ENCODE assay signal across 8 cellular contexts in genomic region chr15:84981711-84982300, GRCh38. TPM values are rescaled to one million over a fixed set of nuclear protein-coding genes. Genes with fewer than 3 reads are reported as not detected.
A peak's percentile ranks its signal among the peaks of the same experiment; 100 is the strongest.
DNase-seq lines count a peak whose midpoint lies in the region; ATAC-seq and TF ChIP-seq lines count a peak whose summit lies in the region.

Gene PDE8A (plus strand): TSS chr15:84981856. CDS start chr15:84982163, 307 bp downstream.

- ATAC-seq in CD8-positive, alpha-beta T cell: peak; percentile 5
- peak; percentile 18 for ATAC-seq in HG03196 (IDR thresholded peaks at IDR 0.05; ENCODE audit: unreplicated experiment)

- no peaks in the 10 kb centered on the region for H3K9me3 Mint-ChIP-seq in CD8-positive, alpha-beta T cell

- peak within 1 kb of the TSS; percentile 95 for H3K4me3 Mint-ChIP-seq in CD8-positive, alpha-beta T cell

- peaks cover 19% of the 10 kb centered on the region for H3K4me1 ChIP-seq in CD8-positive, alpha-beta T cell (ENCODE audit: insufficient read depth, low read length)

- CTCF ChIA-PET in CD8-positive, alpha-beta T cell (lab: Charles Lee): interaction anchor here (1.5 to 2.3 kb wide), 2 partner anchors 12 to 63 kb away, joined by 4 to 6 read pairs; no protein-coding TSS in a partner anchor

- TF ChIP-seq CTCF in CD8-positive, alpha-beta T cell (IDR thresholded peaks at IDR 0.05): no peak

- DNase-seq in CD8-positive, alpha-beta T cell: peak; percentile 12 to 71 (median 52)
- DNase-seq in central memory CD4-positive, alpha-beta T cell: peak; percentile 70
- DNase-seq in stimulated activated CD8-positive, alpha-beta memory T cell treated with anti-CD3 and anti-CD28 coated beads, Interleukin-2, amount 100 ng/mL, for 1 hour (ENCODE audit: low read depth in 2 of 2): peak; percentile 16 to 30
- no peak for DNase-seq in midbrain (lab: John Stamatoyannopoulos, UW)

- H3K27me3 Mint-ChIP-seq in CD8-positive, alpha-beta T cell (ENCODE audit: low read depth): no peaks in the 10 kb centered on the region

- POLR2A ChIA-PET in CD8-positive, alpha-beta T cell (lab: Charles Lee): interaction anchor here (0.8 to 2.1 kb wide), 6 partner anchors 7 to 384 kb away, joined by 3 to 10 read pairs (median 5); no protein-coding TSS in a partner anchor

- peak; percentile 55 for TF ChIP-seq POLR2A in GM19193 (IDR thresholded peaks at IDR 0.05; ENCODE audit: extremely low read depth, insufficient read depth, insufficient read length)

- intact Hi-C loops in CD8-positive, alpha-beta T cell (cut with DNase I, micrococcal nuclease): loop anchor here (1.0 to 10.0 kb wide), 11 partner anchors 27 to 810 kb away; partner anchors contain the start of genes SEC11A (in 2 of the 2), KLHL25 (in 1 of the 2), ZNF592 (in 1 of the 2) and ZSCAN2 (in 1 of the 2)
- intact Hi-C loops in T-helper 1 cell treated with Interleukin-12 subunit alpha and Interleukin-12 subunit beta and Interleukin-4 antibody, amounts not matched to agents 30 ng/mL and 1 ng/mL, for 36 hours (cut with micrococcal nuclease): loop anchor here (1.0 to 10.0 kb wide), 6 partner anchors 54 to 384 kb away; partner anchors contain the start of gene ZNF592

- no peaks in the 10 kb centered on the region for H3K36me3 ChIP-seq in CD8-positive, alpha-beta T cell (ENCODE audit: insufficient read depth, low read length)

- peaks cover 42% of the 10 kb centered on the region for H3K4me1 Mint-ChIP-seq in CD8-positive, alpha-beta T cell (ENCODE audit: low read depth)

- H3K27ac ChIP-seq in CD8-positive, alpha-beta T cell (ENCODE audit: low read depth, low read length): peak within 1 kb of the TSS; percentile 93
- H3K27ac ChIP-seq in layer of hippocampus (ENCODE audit: low read depth, low read length): peak within 1 kb of the TSS; percentile 93

- H3K9me3 ChIP-seq in CD8-positive, alpha-beta T cell (ENCODE audit: low read length): no peaks in the 10 kb centered on the region

- no peaks in the 10 kb centered on the region for H3K27me3 ChIP-seq in CD8-positive, alpha-beta T cell (ENCODE audit: insufficient read depth, low read length)
- H3K27me3 ChIP-seq in layer of hippocampus (ENCODE audit: control insufficient read depth, insufficient read depth, low read length): no peaks in the 10 kb centered on the region

- H3K27ac Mint-ChIP-seq in CD8-positive, alpha-beta T cell: peak within 1 kb of the TSS; percentile 96

- peak within 1 kb of the TSS; percentile 94 for H3K4me3 ChIP-seq in CD8-positive, alpha-beta T cell (ENCODE audit: low read depth, low read length)

- peaks cover 7% of the 10 kb centered on the region for H3K36me3 Mint-ChIP-seq in CD8-positive, alpha-beta T cell

RNA-seq across cellular contexts. Expression of gene PDE8A, which starts in this region (rescaled TPM):
- 10 to 100 TPM; 16.4 to 19.7 TPM for total RNA-seq in CD8-positive, alpha-beta T cell
- 14.0 and 16.6 TPM in 2 replicates for total RNA-seq in T-helper 1 cell treated with Interleukin-12 subunit alpha and Interleukin-12 subunit beta and Interleukin-4 antibody, amounts not matched to agents 30 ng/mL and 1 ng/mL, for 36 hours
